In genomic region chr7:47357863-47358262, GRCh38 we compare ENCODE assay signal across 16 cellular contexts.
"Had no signal": no experiment of that assay in that cellular context is flagged by ENCODE, and none has a peak within 500 bp of the region (broad histone marks: within the 10 kb centered on the region; RNA-seq: fewer than 3 reads in every experiment).

No MANE protein-coding gene starts in this region.

- H3K36me3 ChIP-seq: brain microvascular endothelial cell, ovary, sigmoid colon had no signal

- DNase-seq: activated CD4-positive, alpha-beta memory T cell treated with anti-CD3 and anti-CD28 coated beads for 36 hours; activated CD4-positive, alpha-beta T cell treated with anti-CD3 and anti-CD28 coated beads for 36 hours; activated gamma-delta T cell treated with Interleukin-2 at 50 U/mL for 16 hours; activated T-cell treated with anti-CD3 and anti-CD28 coated beads, Interleukin-2, amount 50 U/mL, for 48 hours; brain microvascular endothelial cell; effector memory CD8-positive, alpha-beta T cell; foreskin keratinocyte; left cardiac atrium; lower lobe of right lung; ovary; sigmoid colon; stimulated activated CD4-positive, alpha-beta T cell treated with anti-CD3 and anti-CD28 coated beads, Interleukin-12 subunit alpha, Interleukin-12 subunit beta, amount 100 ng/mL, for 4 hours; stimulated activated CD4-positive, alpha-beta T cell treated with anti-CD3 and anti-CD28 coated beads, Interleukin-2, amount 100 ng/mL, for 24 hours; stomach; testis had no signal

- H3K27ac ChIP-seq: brain microvascular endothelial cell, foreskin keratinocyte, lower lobe of right lung, ovary, sigmoid colon, testis, VCaP had no signal

- H3K9me3 ChIP-seq: lower lobe of right lung, ovary, sigmoid colon, stomach, testis had no signal

- H3K27me3 ChIP-seq: brain microvascular endothelial cell, ovary, sigmoid colon, stomach, testis had no signal

- ATAC-seq: activated CD4-positive, alpha-beta T cell treated with anti-CD3 and anti-CD28 coated beads for 36 hours; effector memory CD8-positive, alpha-beta T cell; foreskin keratinocyte; left cardiac atrium; lower lobe of right lung had no signal

- H3K4me3 ChIP-seq: lower lobe of right lung, ovary, sigmoid colon, stomach, testis had no signal
